In genomic region chr2:232757905-232758304, GRCh38 we compare ENCODE assay signal across 24 cellular contexts. TPM values are rescaled to one million over a fixed set of nuclear protein-coding genes. Genes with fewer than 3 reads are reported as not detected.
DNase-seq lines count a peak whose midpoint lies in the region; ATAC-seq, FAIRE-seq and TF ChIP-seq lines count a peak whose summit lies in the region.
"Had no signal": no experiment of that assay in that cellular context is flagged by ENCODE, and none has a peak within 500 bp of the region (broad histone marks: within the 10 kb centered on the region; RNA-seq: fewer than 3 reads in every experiment).

No MANE protein-coding gene starts in this region.

- H3K79me2 ChIP-seq in GM12878 (ENCODE audit: control insufficient read depth, insufficient read depth, low read length), result no peaks in the 10 kb centered on the region

- H3K4me2 ChIP-seq in GM12878 (ENCODE audit: control insufficient read depth, insufficient read depth), result no peak overlapping the region
- H3K4me2 ChIP-seq: A549; BLaER1 treated with 17β-estradiol and CSF1 and Interleukin-3, amounts not matched to agents 10 nM and 100 nM had no signal

- H3K9ac ChIP-seq in GM12878 (ENCODE audit: control insufficient read depth, insufficient read depth, low read length), result no peak overlapping the region
- H3K9ac ChIP-seq: BLaER1 treated with 17β-estradiol and CSF1 and Interleukin-3, amounts not matched to agents 10 nM and 100 nM had no signal

- RAD21 ChIA-PET in GM12878 (lab: Charles Lee; ENCODE audit: unreplicated experiment), result interaction anchor here (0.9 to 2.1 kb wide), 4 partner anchors 15 to 296 kb away, joined by 3 to 5 read pairs (median 4); no protein-coding TSS in a partner anchor

- H3K27ac ChIP-seq in GM12878 (ENCODE audit: control insufficient read depth, insufficient read depth), result no peak overlapping the region
- H3K27ac ChIP-seq: A549; BLaER1 treated with 17β-estradiol and CSF1 and Interleukin-3, amounts not matched to agents 10 nM and 100 nM had no signal

- H3K36me3 Mint-ChIP-seq in activated T-cell treated with anti-CD3 and anti-CD28 coated beads, Interleukin-2, amount 50 U/mL, for 24 hours (ENCODE audit: low read depth), result peaks cover 71% of the 10 kb centered on the region

- intact Hi-C loops in GM12878 (cut with micrococcal nuclease; ENCODE audit: unreplicated experiment), result no loop called here

- peak; percentile 37 for ATAC-seq in GM18861 (IDR thresholded peaks at IDR 0.05; ENCODE audit: unreplicated experiment)
- ATAC-seq in GM12878, result no peak
- no peak for ATAC-seq in GM19455 (IDR thresholded peaks at IDR 0.05; ENCODE audit: unreplicated experiment)
- ATAC-seq in GM18873 (IDR thresholded peaks at IDR 0.05; ENCODE audit: low FRiP score, unreplicated experiment), result no peak
- ATAC-seq: A549, Panc1 had no signal

- SMC1A ChIA-PET in GM12878 (lab: Charles Lee; ENCODE audit: uncharacterized antibody, unreplicated experiment), result interaction anchor here (0.6 to 2.8 kb wide), 6 partner anchors 10 to 271 kb away, joined by 3 to 13 read pairs (median 8); no protein-coding TSS in a partner anchor

- no peak overlapping the region for H2AFZ ChIP-seq in GM12878 (ENCODE audit: control insufficient read depth, low read depth, low read length)

- no peak for TF ChIP-seq CTCF in GM12878 (IDR thresholded peaks at IDR 0.05 in 2 of 3, conservative IDR thresholded peaks at IDR 0.05 in 1 of 3; ENCODE audit: control insufficient read depth in 2 of 3, extremely low read depth in 1 of 3, insufficient read depth in 1 of 3, low read depth in 3 of 3, low read length in 3 of 3)
- no peak for TF ChIP-seq CTCF in retinal pigment epithelial cell (conservative IDR thresholded peaks at IDR 0.05; ENCODE audit: low read depth, low read length)

- TF ChIP-seq RAD21 in GM12878 (IDR thresholded peaks at IDR 0.05; ENCODE audit: insufficient read depth, low read depth, low read length), result no peak

- H3K4me3 Mint-ChIP-seq in activated T-cell treated with anti-CD3 and anti-CD28 coated beads, Interleukin-2, amount 50 U/mL, for 24 hours, result no peak overlapping the region

- no peaks in the 10 kb centered on the region for H3K4me1 ChIP-seq in GM12878 (ENCODE audit: control insufficient read depth, insufficient read depth, low read length)
- H3K4me1 ChIP-seq: A549; BLaER1 treated with 17β-estradiol and CSF1 and Interleukin-3, amounts not matched to agents 10 nM and 100 nM had no signal

- CTCF ChIA-PET in GM12878 (lab: Yijun Ruan, JAX), result interaction anchor here (1.0 to 2.7 kb wide), 9 partner anchors 11 to 493 kb away, joined by 3 to 13 read pairs (median 6); partner anchors contain the start of gene ATG16L1

- 98% methylated on average over 2 of the region's 2 CpGs for WGBS in GM12878 (ENCODE audit: insufficient coverage, insufficient replicate concordance, low lambda C conversion rate, missing lambda C conversion rate)

- no peak for DNase-seq in activated T-cell treated with anti-CD3 and anti-CD28 coated beads, Interleukin-2, amount 50 U/mL, for 24 hours
- DNase-seq in activated T-cell treated with anti-CD3 and anti-CD28 coated beads, Interleukin-2, amount 50 U/mL, for 48 hours, result no peak
- no peak for DNase-seq in GM12878 (ENCODE audit: low read depth, low spot score)
- DNase-seq in retinal pigment epithelial cell (ENCODE audit: low read depth), result peak; percentile 9
- no peak for DNase-seq in RPMI8226
- DNase-seq: COR-L47, H7, IMR-90, Karpas-422, MM.1S, NCI-H1105, NCI-H1694 treated with DMSO at 0.1 percent for 48 hours, NCI-H2107, NCI-H2227 treated with DMSO at 0.1 percent for 48 hours, NCI-H524, Right ventricle myocardium superior had no signal

- H3K9me3 Mint-ChIP-seq in activated T-cell treated with anti-CD3 and anti-CD28 coated beads, Interleukin-2, amount 50 U/mL, for 24 hours, result no peaks in the 10 kb centered on the region

- H3K9me3 ChIP-seq in GM12878 (replicated peaks; ENCODE audit: control insufficient read depth, insufficient read depth, low read length), result no peaks in the 10 kb centered on the region
- H3K9me3 ChIP-seq: A549; BLaER1 treated with 17β-estradiol and CSF1 and Interleukin-3, amounts not matched to agents 10 nM and 100 nM had no signal

- in situ Hi-C loops in GM12878 (cut with MboI), result no loop called here

- no peaks in the 10 kb centered on the region for H4K20me1 ChIP-seq in GM12878 (ENCODE audit: control insufficient read depth, insufficient read depth)

- peak overlapping the region; percentile 23 for H3K27ac Mint-ChIP-seq in activated T-cell treated with anti-CD3 and anti-CD28 coated beads, Interleukin-2, amount 50 U/mL, for 24 hours

- FAIRE-seq in GM12878 (lab: Jason Lieb, UNC), result no peak
- FAIRE-seq: A549 had no signal

- TF ChIP-seq POLR2A in GM12878 (IDR thresholded peaks at IDR 0.05; ENCODE audit: low read depth, low read length), result no peak

- H3K27me3 Mint-ChIP-seq in activated T-cell treated with anti-CD3 and anti-CD28 coated beads, Interleukin-2, amount 50 U/mL, for 24 hours, result no peaks in the 10 kb centered on the region

- no peak for TF ChIP-seq EP300 in GM12878 (IDR thresholded peaks at IDR 0.05; ENCODE audit: borderline replicate concordance in 1 of 2, control insufficient read depth in 1 of 2, low read depth in 2 of 2, low read length in 2 of 2)

- no TSS peak for BruUV-seq in GM12878 (replicated peaks; lab: Mats Ljungman, UMichigan)

- peaks cover 19% of the 10 kb centered on the region for H3K4me1 Mint-ChIP-seq in activated T-cell treated with anti-CD3 and anti-CD28 coated beads, Interleukin-2, amount 50 U/mL, for 24 hours (ENCODE audit: low read depth)

- peaks cover 5 to 11% of the 10 kb centered on the region in 2 experiments; a peak in 3 of 4 replicates for H3K36me3 ChIP-seq in GM12878 (ENCODE audit: control insufficient read depth in 2 of 2, insufficient read depth in 2 of 2, low read length in 1 of 2)

- POLR2A ChIA-PET in GM12878 (lab: Charles Lee), result no interaction called here

- H3K4me3 ChIP-seq in GM12878 (no peak overlapping the region), retinal pigment epithelial cell (ENCODE audit: low read length) (no peak overlapping the region)
- H3K4me3 ChIP-seq: A549; BLaER1 treated with 17β-estradiol and CSF1 and Interleukin-3, amounts not matched to agents 10 nM and 100 nM had no signal

- H3K27me3 ChIP-seq in GM12878 (replicated peaks in 1 of 2; ENCODE audit: control insufficient read depth in 2 of 2, insufficient read depth in 2 of 2, low read length in 1 of 2), result no peaks in the 10 kb centered on the region
- H3K27me3 ChIP-seq: BLaER1 treated with 17β-estradiol and CSF1 and Interleukin-3, amounts not matched to agents 10 nM and 100 nM had no signal

TF ChIP-seq in GM12878, 131 proteins besides CTCF, POLR2A, EP300 and RAD21 (continues in another document):
- TF ChIP-seq ATF7 (IDR thresholded peaks at IDR 0.05; ENCODE audit: low read depth) (peak; percentile 85), BHLHE40 (IDR thresholded peaks at IDR 0.05; ENCODE audit: borderline replicate concordance in 1 of 2, low read depth in 2 of 2, low read length in 1 of 2) (peak; percentile 39 to 72; a peak in 2 of 4 replicates), IKZF2 (IDR thresholded peaks at IDR 0.05) (peak; percentile 39 to 58; a peak in 2 of 4 replicates), MTA3 (IDR thresholded peaks at IDR 0.05; ENCODE audit: borderline replicate concordance, low read length) (no peak), RELB (IDR thresholded peaks at IDR 0.05; ENCODE audit: low read depth) (peak; percentile 38; the same call in 1 of the 2 replicates)

RNA-seq across cellular contexts. Expression of gene KCNJ13, which starts 18.5 kb away (rescaled TPM):
- total RNA-seq in GM12878 (2013; cell fraction: nucleolus; rRNA removed), result not detected in 2 replicates
- total RNA-seq in GM12878 (2014; rRNA removed), result not detected in 2 replicates
- total RNA-seq in GM12878 (2014; rRNA removed; fragmentation: Illumina TruSeq; extraction: Trizol), result not detected in 2 replicates
- not detected in 2 replicates for total RNA-seq in GM12878 (2021)
- polyA plus RNA-seq in GM12878 (2011; ENCODE audit: low read depth), result 0.98 TPM
- not detected in 2 replicates for polyA plus RNA-seq in GM12878 (2011; rRNA removed)
- polyA plus RNA-seq in GM12878 (2011; cell fraction: cytosol; rRNA removed), result not detected in 2 replicates
- not detected in 2 replicates for polyA plus RNA-seq in GM12878 (2011; cell fraction: nucleus; rRNA removed)
- polyA plus RNA-seq in GM12878 (2012), result 0.05 and 0.11 TPM in 2 replicates
- not detected in 2 replicates for polyA plus RNA-seq in GM12878 (2014; fragmentation: Illumina TruSeq; extraction: Trizol)
- under 1 TPM in 1 of 2 experiments, not detected in 1; 0.24 TPM for polyA plus RNA-seq in GM12878 (2014; fragmentation: Nextera tagmentation; extraction: Ambion mirVana)
- not detected in 2 replicates for polyA plus RNA-seq in GM12878 (2014; rRNA removed)
- under 1 TPM; 0.29 to 0.68 TPM for polyA plus RNA-seq in GM12878 (2016; fragmentation: Nextera tagmentation; extraction: Ambion mirVana)
- polyA minus RNA-seq in GM12878 (2011; rRNA and poly(A)+ RNA removed), result not detected in 2 replicates
- polyA minus RNA-seq in GM12878 (2011; cell fraction: cytosol; rRNA and poly(A)+ RNA removed), result not detected in 2 replicates
- polyA minus RNA-seq in GM12878 (2011; cell fraction: nucleus; rRNA and poly(A)+ RNA removed), result not detected in 2 replicates
- total RNA-seq: Daoy, H7, HT1080, IMR-90, Right ventricle myocardium superior had no signal
- polyA plus RNA-seq: A549, IMR-90 had no signal
